In genomic region chr7:2473496-2474180, GRCh38 we compare ENCODE assay signal across 28 cellular contexts. TPM values are rescaled to one million over a fixed set of nuclear protein-coding genes. Genes with fewer than 3 reads are reported as not detected.
"Had no signal": no experiment of that assay in that cellular context is flagged by ENCODE, and none has a peak within 500 bp of the region (broad histone marks: within the 10 kb centered on the region; RNA-seq: fewer than 3 reads in every experiment).

No MANE protein-coding gene starts in this region.

- FAIRE-seq: frontal cortex, islet of Langerhans, pancreas had no signal

- H3K9me3 ChIP-seq: heart left ventricle, mucosa of descending colon, pancreas, tibial artery, upper lobe of left lung, vagina had no signal

- H3K36me3 Mint-ChIP-seq: naive thymus-derived CD8-positive, alpha-beta T cell had no signal

- H3K4me3 Mint-ChIP-seq: naive thymus-derived CD8-positive, alpha-beta T cell; stimulated activated effector memory CD8-positive, alpha-beta T cell treated with anti-CD3 and anti-CD28 coated beads, Interleukin-12 subunit alpha, Interleukin-12 subunit beta, amount 100 ng/mL, for 72 hours; stimulated activated naive CD8-positive, alpha-beta T cell treated with anti-CD3 and anti-CD28 coated beads, Interleukin-15, Interleukin-2, amounts not matched to agents 100 ng/mL and 50 ng/mL, for 24 hours had no signal

- H3K27ac Mint-ChIP-seq: naive thymus-derived CD8-positive, alpha-beta T cell; progenitor cell of endocrine pancreas; stimulated activated effector memory CD8-positive, alpha-beta T cell treated with anti-CD3 and anti-CD28 coated beads, Interleukin-12 subunit alpha, Interleukin-12 subunit beta, amount 100 ng/mL, for 72 hours; stimulated activated naive CD8-positive, alpha-beta T cell treated with anti-CD3 and anti-CD28 coated beads, Interleukin-15, Interleukin-2, amounts not matched to agents 100 ng/mL and 50 ng/mL, for 24 hours had no signal

- H3K9me3 Mint-ChIP-seq: naive thymus-derived CD8-positive, alpha-beta T cell; stimulated activated effector memory CD8-positive, alpha-beta T cell treated with anti-CD3 and anti-CD28 coated beads, Interleukin-12 subunit alpha, Interleukin-12 subunit beta, amount 100 ng/mL, for 72 hours; stimulated activated naive CD8-positive, alpha-beta T cell treated with anti-CD3 and anti-CD28 coated beads, Interleukin-15, Interleukin-2, amounts not matched to agents 100 ng/mL and 50 ng/mL, for 24 hours had no signal

- H3K27me3 ChIP-seq: pancreas, upper lobe of left lung, vagina had no signal

- H3K36me3 ChIP-seq: heart left ventricle, pancreas, tibial artery, upper lobe of left lung, vagina had no signal

- ATAC-seq: esophagus mucosa; heart left ventricle; mucosa of descending colon; naive thymus-derived CD8-positive, alpha-beta T cell; pancreas; right cardiac atrium; stimulated activated effector memory CD8-positive, alpha-beta T cell treated with anti-CD3 and anti-CD28 coated beads, Interleukin-12 subunit alpha, Interleukin-12 subunit beta, amount 100 ng/mL, for 72 hours had no signal

- H3K27ac ChIP-seq: dorsolateral prefrontal cortex, heart left ventricle, pancreas, tibial artery, upper lobe of left lung, vagina had no signal

- H3K4me3 ChIP-seq: dorsolateral prefrontal cortex, heart left ventricle, mucosa of descending colon, pancreas, tibial artery, upper lobe of left lung, vagina had no signal

- DNase-seq: cortex of kidney; dorsolateral prefrontal cortex; effector CD8-positive, alpha-beta T cell; heart left ventricle; hippocampal formation; kidney glomerular epithelial cell; mucosa of descending colon; naive thymus-derived CD8-positive, alpha-beta T cell; nucleus accumbens; right cardiac atrium; stimulated activated CD4-positive, alpha-beta T cell treated with anti-CD3 and anti-CD28 coated beads, Interleukin-4, amount 100 ng/mL, for 1 hour; stimulated activated CD8-positive, alpha-beta memory T cell treated with anti-CD3 and anti-CD28 coated beads, Interleukin-4, amount 100 ng/mL, for 48 hours; tibial artery had no signal

RNA-seq across cellular contexts. Expression of gene GRIFIN, which starts 2.6 kb away (rescaled TPM):
- total RNA-seq: dorsolateral prefrontal cortex; esophagus mucosa; fibroblast of lung; frontal cortex; glomerular endothelial cell; heart left ventricle; liver; lung microvascular endothelial cell; mucosa of descending colon; naive thymus-derived CD8-positive, alpha-beta T cell; pancreas; progenitor cell of endocrine pancreas; right cardiac atrium; temporal lobe; upper lobe of left lung; vagina had no signal
- polyA plus RNA-seq: fibroblast of lung; heart left ventricle; liver; naive thymus-derived CD8-positive, alpha-beta T cell; neural cell; pancreas; right cardiac atrium had no signal
